In the genomic region with DNA sequence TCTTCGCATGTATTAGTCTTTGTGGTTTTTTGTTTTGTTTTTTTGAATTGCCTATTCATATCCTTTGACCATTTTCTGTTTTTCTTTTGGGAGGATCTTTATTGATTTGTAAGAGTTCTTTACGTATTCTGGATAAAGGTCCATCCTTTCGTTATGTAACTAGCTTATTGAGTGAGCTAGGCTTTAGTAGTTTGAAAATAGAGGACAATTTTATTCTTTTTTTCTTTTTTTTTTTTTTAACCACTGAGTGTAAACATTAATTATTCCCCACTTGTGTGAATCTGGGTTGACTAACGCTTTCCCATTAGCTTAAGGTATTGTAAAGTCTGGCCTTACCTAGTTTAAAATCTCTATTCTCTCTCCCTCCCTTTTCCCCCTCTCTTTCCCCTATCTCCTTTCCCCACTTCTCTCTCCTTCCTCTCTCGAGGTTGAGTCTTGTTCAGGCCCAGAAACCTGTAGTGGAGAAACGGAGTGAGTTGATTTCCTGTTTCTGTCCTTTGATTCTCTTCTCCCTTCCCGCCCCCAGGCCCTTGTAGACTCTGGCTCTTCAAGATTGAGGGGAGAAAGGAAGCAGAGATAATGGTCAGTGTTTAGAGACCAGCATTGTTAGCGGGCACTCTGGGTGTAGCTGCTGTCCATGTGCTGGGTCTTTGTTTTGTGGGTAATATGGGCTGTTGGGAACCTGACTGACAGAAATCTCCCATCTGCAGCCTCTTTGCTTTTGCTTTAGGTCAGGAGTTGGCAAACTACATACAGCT, we compare ENCODE assay signal across 7 cellular contexts. TPM values are rescaled to one million over a fixed set of nuclear protein-coding genes. Genes with fewer than 3 reads are reported as not detected.
DNase-seq lines count a peak whose midpoint lies in the region; ATAC-seq and TF ChIP-seq lines count a peak whose summit lies in the region.

No MANE protein-coding gene starts in this region.

- peak overlapping the region; percentile 78 for H2AFZ ChIP-seq in DND-41 (ENCODE audit: low read depth, low read length)
- H2AFZ ChIP-seq in SU-DHL-6 (ENCODE audit: low read depth, low read length, severe bottlenecking): peak overlapping the region; percentile 94

- peaks cover 62% of the 10 kb centered on the region for H3K79me2 ChIP-seq in DND-41 (ENCODE audit: insufficient read depth, low read length)
- peaks cover 51% of the 10 kb centered on the region for H3K79me2 ChIP-seq in SU-DHL-6 (ENCODE audit: insufficient read depth, low read length)

- H3K27ac ChIP-seq in DND-41 (ENCODE audit: low read length) (peak overlapping the region; percentile 78), SU-DHL-6 (ENCODE audit: low read depth, low read length) (peak overlapping the region; percentile 42; the same call in 1 of the 2 replicates), muscle layer of duodenum (ENCODE audit: low read length) (peak overlapping the region; percentile 92)

- H3K27me3 ChIP-seq in DND-41 (ENCODE audit: insufficient read depth, low read length, poor library complexity) (no peaks in the 10 kb centered on the region), SU-DHL-6 (ENCODE audit: low read length) (no peaks in the 10 kb centered on the region), muscle layer of duodenum (ENCODE audit: low read depth, low read length) (no peaks in the 10 kb centered on the region)

- H3K4me1 Mint-ChIP-seq in effector memory CD8-positive, alpha-beta T cell (ENCODE audit: low read depth in 2 of 2): peaks cover 28 to 46% of the 10 kb centered on the region in 2 donors

- H3K36me3 ChIP-seq in DND-41 (ENCODE audit: insufficient read depth, low read length) (peaks cover 3% of the 10 kb centered on the region; the same call in 1 of the 2 replicates), SU-DHL-6 (ENCODE audit: low read length) (no peaks in the 10 kb centered on the region), muscle layer of duodenum (ENCODE audit: control insufficient read depth in 1 of 2, insufficient read depth in 2 of 2, low read length in 2 of 2) (no peaks in the 10 kb centered on the region)

- DNase-seq in DND-41 (peak; percentile 43), HuH-7.5 (ENCODE audit: low spot score) (no peak)
- peak; percentile 32 for DNase-seq in Jurkat, Clone E6-1 (ENCODE audit: low read depth, low spot score)
- DNase-seq in effector memory CD8-positive, alpha-beta T cell: no peak

- H3K27me3 Mint-ChIP-seq in effector memory CD8-positive, alpha-beta T cell: no peaks in the 10 kb centered on the region

- H4K20me1 ChIP-seq in DND-41 (ENCODE audit: insufficient read depth, low read length) (peaks cover 2% of the 10 kb centered on the region; the same call in 1 of the 2 replicates), SU-DHL-6 (ENCODE audit: low read depth, low read length) (no peaks in the 10 kb centered on the region; the same call in 1 of the 2 replicates)

- peaks cover 43% of the 10 kb centered on the region for H3K36me3 Mint-ChIP-seq in effector memory CD8-positive, alpha-beta T cell (ENCODE audit: insufficient read depth)

- H3K4me3 ChIP-seq in DND-41 (ENCODE audit: low read depth in 1 of 2, low read length in 2 of 2) (peak overlapping the region; percentile 27 to 80; a peak in 3 of 4 replicates), SU-DHL-6 (ENCODE audit: insufficient read depth, low read length, poor library complexity, severe bottlenecking) (peak overlapping the region; percentile 94), muscle layer of duodenum (ENCODE audit: low read depth in 1 of 2, low read length in 2 of 2) (peak overlapping the region; percentile 70 to 94)
- H3K4me3 ChIP-seq in Jurkat, Clone E6-1 (ENCODE audit: low read length): peak overlapping the region; percentile 63

- TF ChIP-seq CTCF in DND-41 (IDR thresholded peaks at IDR 0.05; ENCODE audit: borderline replicate concordance, extremely low read depth, low read length, poor library complexity, severe bottlenecking) (no peak), SU-DHL-6 (IDR thresholded peaks at IDR 0.05; ENCODE audit: insufficient read depth, low read length, poor library complexity, severe bottlenecking) (no peak)

- peak overlapping the region; percentile 94 to 96 for H3K4me3 Mint-ChIP-seq in effector memory CD8-positive, alpha-beta T cell

- ATAC-seq in DND-41 (ENCODE audit: insufficient read depth, low read depth) (no peak), GM19455 (IDR thresholded peaks at IDR 0.05; ENCODE audit: unreplicated experiment) (no peak)
- ATAC-seq in effector memory CD8-positive, alpha-beta T cell (replicated peaks): no peak

- peak overlapping the region; percentile 89 for H3K9ac ChIP-seq in DND-41 (ENCODE audit: low read depth, low read length)
- H3K9ac ChIP-seq in SU-DHL-6 (ENCODE audit: low read length): peak overlapping the region; percentile 86

- H3K9me3 Mint-ChIP-seq in effector memory CD8-positive, alpha-beta T cell: no peaks in the 10 kb centered on the region

- no peaks in the 10 kb centered on the region for H3K9me3 ChIP-seq in DND-41 (ENCODE audit: insufficient read depth, low read length, severe bottlenecking)
- no peaks in the 10 kb centered on the region for H3K9me3 ChIP-seq in SU-DHL-6 (ENCODE audit: insufficient read depth, low read length)
- H3K9me3 ChIP-seq in muscle layer of duodenum (ENCODE audit: control insufficient read depth in 1 of 2, low read length in 2 of 2): no peaks in the 10 kb centered on the region

- H3K4me2 ChIP-seq in DND-41 (ENCODE audit: insufficient read depth, low read length): peak overlapping the region; percentile 66
- H3K4me2 ChIP-seq in SU-DHL-6 (ENCODE audit: low read depth, low read length, poor library complexity, severe bottlenecking): peak overlapping the region; percentile 86

- 0 out of 2 replicates have a peak, but pooled peaks cover 6% of the 10 kb centered on the region for H3F3A ChIP-seq in SU-DHL-6 (ENCODE audit: insufficient read depth)

- H3K4me1 ChIP-seq in DND-41 (ENCODE audit: insufficient read depth, low read length) (peaks cover 27% of the 10 kb centered on the region), muscle layer of duodenum (ENCODE audit: control insufficient read depth in 1 of 2, insufficient read depth in 2 of 2, low read length in 2 of 2) (peaks cover 10 to 33% of the 10 kb centered on the region in 2 donors)

- H3K27ac Mint-ChIP-seq in effector memory CD8-positive, alpha-beta T cell: peak overlapping the region; percentile 97

- no peaks in the 10 kb centered on the region for H3K9me2 ChIP-seq in SU-DHL-6 (replicated peaks; ENCODE audit: insufficient read depth, low read length)

RNA-seq across cellular contexts. Expression of a gene that starts 1.5 kb away (rescaled TPM):
- 14.8 TPM for polyA plus RNA-seq in Jurkat, Clone E6-1 (2012; ENCODE audit: insufficient read depth, insufficient read length)

Comparison
In these comparisons a context has a peak if more than half of its experiments do, and no peak if none do; other contexts are left out.
1. DNase-seq: peak in DND-41 (single experiment) and Jurkat, Clone E6-1 (single experiment); none in effector memory CD8-positive, alpha-beta T cell (0 of 3) and HuH-7.5 (single experiment).
2. H3K27ac ChIP-seq: peak in every context shown above with its lines; median percentile 92 in muscle layer of duodenum; 78 in DND-41; 42 in SU-DHL-6.
3. Peak in every context shown above with its lines, with median percentiles within 50 percentile points of each other: H3K4me3 ChIP-seq.